In the genomic region with DNA sequence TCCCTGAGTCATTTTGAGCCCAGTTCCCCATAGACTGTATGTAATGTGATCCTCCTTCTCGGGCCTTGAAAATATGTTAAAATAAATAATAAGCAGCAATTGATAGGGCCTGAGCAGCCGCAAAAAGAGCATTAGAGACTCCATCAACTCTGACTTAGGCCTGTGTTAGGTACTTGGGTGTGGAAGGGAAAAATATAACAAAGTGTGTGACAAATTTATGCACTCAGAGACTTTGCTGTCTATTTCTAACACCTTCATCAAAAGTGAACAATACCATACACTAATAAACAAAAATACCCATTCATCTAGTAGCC, we compare ENCODE assay signal across 1 cellular context.
TF ChIP-seq lines count a peak whose summit lies in the region.

No MANE protein-coding gene starts in this region.

TF ChIP-seq in HCT116, 20 proteins besides CTCF, POLR2A, EP300 and RAD21:
- TF ChIP-seq POLR2AphosphoS5 (IDR thresholded peaks at IDR 0.05; ENCODE audit: low read depth, low read length) (no peak), MAX (IDR thresholded peaks at IDR 0.05) (no peak), ELF1 (IDR thresholded peaks at IDR 0.05; ENCODE audit: borderline replicate concordance, low read depth) (no peak), YY1 (IDR thresholded peaks at IDR 0.05; ENCODE audit: extremely low read depth, insufficient replicate concordance, low read depth, low read length) (no peak), ZFX (IDR thresholded peaks at IDR 0.05) (no peak), FOSL1 (IDR thresholded peaks at IDR 0.05; ENCODE audit: low read depth) (no peak), SRF (IDR thresholded peaks at IDR 0.05; ENCODE audit: low read depth) (no peak), EZH2phosphoT487 (IDR thresholded peaks at IDR 0.05; ENCODE audit: borderline replicate concordance) (no peak), CEBPB (IDR thresholded peaks at IDR 0.05; ENCODE audit: low read depth) (no peak), ATF3 (IDR thresholded peaks at IDR 0.05) (no peak), CBX3 (IDR thresholded peaks at IDR 0.05; ENCODE audit: low read depth) (no peak)
